In genomic region chr5:178619390-178619789, GRCh38 we compare ENCODE assay signal across 20 cellular contexts. TPM values are rescaled to one million over a fixed set of nuclear protein-coding genes. Genes with fewer than 3 reads are reported as not detected.
DNase-seq lines count a peak whose midpoint lies in the region; ATAC-seq and TF ChIP-seq lines count a peak whose summit lies in the region.
"Had no signal": no experiment of that assay in that cellular context is flagged by ENCODE, and none has a peak within 500 bp of the region (broad histone marks: within the 10 kb centered on the region; RNA-seq: fewer than 3 reads in every experiment).

No MANE protein-coding gene starts in this region.

- H3K27ac Mint-ChIP-seq in activated T-cell treated with anti-CD3 and anti-CD28 coated beads, Interleukin-2, amount 50 U/mL, for 72 hours, result peak overlapping the region; percentile 85
- H3K27ac Mint-ChIP-seq in activated T-helper 17 cell treated with anti-CD3 and anti-CD28 coated beads, Interleukin-2, amount 50 U/mL, for 72 hours, result peak overlapping the region; percentile 56
- H3K27ac Mint-ChIP-seq in mesothelial cell of epicardium, result peak overlapping the region; percentile 8

- H3K9me3 Mint-ChIP-seq in activated T-cell treated with anti-CD3 and anti-CD28 coated beads, Interleukin-2, amount 50 U/mL, for 72 hours, result no peaks in the 10 kb centered on the region
- H3K9me3 Mint-ChIP-seq in activated T-cell treated with anti-CD3 and anti-CD28 coated beads, Interleukin-2, amount 50 U/mL, for 4 hours, result no peaks in the 10 kb centered on the region
- H3K9me3 Mint-ChIP-seq in activated T-helper 17 cell treated with anti-CD3 and anti-CD28 coated beads, Interleukin-2, amount 50 U/mL, for 72 hours, result no peaks in the 10 kb centered on the region
- H3K9me3 Mint-ChIP-seq in mesothelial cell of epicardium, result no peaks in the 10 kb centered on the region

- no peak overlapping the region for H3K4me3 ChIP-seq in H7 (ENCODE audit: insufficient read depth, low read depth, low read length)
- H3K4me3 ChIP-seq: GM12878, PC-9, SJCRH30 had no signal

- H3K27me3 Mint-ChIP-seq in activated T-cell treated with anti-CD3 and anti-CD28 coated beads, Interleukin-2, amount 50 U/mL, for 72 hours (ENCODE audit: low read depth), result no peaks in the 10 kb centered on the region
- no peaks in the 10 kb centered on the region for H3K27me3 Mint-ChIP-seq in activated T-cell treated with anti-CD3 and anti-CD28 coated beads, Interleukin-2, amount 50 U/mL, for 4 hours (ENCODE audit: low read depth)
- no peaks in the 10 kb centered on the region for H3K27me3 Mint-ChIP-seq in activated T-helper 17 cell treated with anti-CD3 and anti-CD28 coated beads, Interleukin-2, amount 50 U/mL, for 72 hours
- no peaks in the 10 kb centered on the region for H3K27me3 Mint-ChIP-seq in mesothelial cell of epicardium (ENCODE audit: low read depth)

- TF ChIP-seq CTCF in mesothelial cell of epicardium (IDR thresholded peaks at IDR 0.05; ENCODE audit: unreplicated experiment) (no peak), omental fat pad (IDR thresholded peaks at IDR 0.05) (no peak)

- peaks cover 12% of the 10 kb centered on the region for H3K36me3 ChIP-seq in H7 (replicated peaks; ENCODE audit: control insufficient read depth, insufficient read depth, low read length)

- no peak for ATAC-seq in activated T-cell treated with anti-CD3 and anti-CD28 coated beads, Interleukin-2, amount 50 U/mL, for 72 hours (replicated peaks in 1 of 2)
- ATAC-seq in activated T-cell treated with anti-CD3 and anti-CD28 coated beads, Interleukin-2, amount 50 U/mL, for 4 hours, result no peak
- no peak for ATAC-seq in activated T-helper 17 cell treated with anti-CD3 and anti-CD28 coated beads, Interleukin-2, amount 50 U/mL, for 72 hours (replicated peaks)
- no peak for ATAC-seq in omental fat pad (ENCODE audit: low FRiP score)
- ATAC-seq: GM12878, HepG2 had no signal

- H3K4me3 Mint-ChIP-seq in activated T-cell treated with anti-CD3 and anti-CD28 coated beads, Interleukin-2, amount 50 U/mL, for 72 hours, result no peak overlapping the region
- no peak overlapping the region for H3K4me3 Mint-ChIP-seq in activated T-cell treated with anti-CD3 and anti-CD28 coated beads, Interleukin-2, amount 50 U/mL, for 4 hours
- no peak overlapping the region for H3K4me3 Mint-ChIP-seq in activated T-helper 17 cell treated with anti-CD3 and anti-CD28 coated beads, Interleukin-2, amount 50 U/mL, for 72 hours
- no peak overlapping the region for H3K4me3 Mint-ChIP-seq in mesothelial cell of epicardium

- H3K36me3 Mint-ChIP-seq in activated T-cell treated with anti-CD3 and anti-CD28 coated beads, Interleukin-2, amount 50 U/mL, for 72 hours (ENCODE audit: insufficient read depth in 2 of 2), result peaks cover 17 to 43% of the 10 kb centered on the region in 2 donors
- H3K36me3 Mint-ChIP-seq in activated T-cell treated with anti-CD3 and anti-CD28 coated beads, Interleukin-2, amount 50 U/mL, for 4 hours (ENCODE audit: insufficient read depth), result peaks cover 46% of the 10 kb centered on the region
- H3K36me3 Mint-ChIP-seq in activated T-helper 17 cell treated with anti-CD3 and anti-CD28 coated beads, Interleukin-2, amount 50 U/mL, for 72 hours (ENCODE audit: low read depth), result peaks cover 95% of the 10 kb centered on the region
- H3K36me3 Mint-ChIP-seq in mesothelial cell of epicardium, result peaks cover 31% of the 10 kb centered on the region

- H3K27me3 ChIP-seq in H7 (ENCODE audit: control insufficient read depth, insufficient read depth, low read length), result no peaks in the 10 kb centered on the region
- H3K27me3 ChIP-seq: SJCRH30 had no signal

- H3K4me1 Mint-ChIP-seq in activated T-cell treated with anti-CD3 and anti-CD28 coated beads, Interleukin-2, amount 50 U/mL, for 72 hours (ENCODE audit: low read depth), result peaks cover 39% of the 10 kb centered on the region
- peaks cover 52% of the 10 kb centered on the region for H3K4me1 Mint-ChIP-seq in activated T-cell treated with anti-CD3 and anti-CD28 coated beads, Interleukin-2, amount 50 U/mL, for 4 hours (ENCODE audit: low read depth)
- H3K4me1 Mint-ChIP-seq in activated T-helper 17 cell treated with anti-CD3 and anti-CD28 coated beads, Interleukin-2, amount 50 U/mL, for 72 hours, result peaks cover 30% of the 10 kb centered on the region
- H3K4me1 Mint-ChIP-seq in mesothelial cell of epicardium, result peaks cover 14% of the 10 kb centered on the region

- DNase-seq in activated T-cell treated with anti-CD3 and anti-CD28 coated beads, Interleukin-2, amount 50 U/mL, for 72 hours, result no peak
- no peak for DNase-seq in activated T-cell treated with anti-CD3 and anti-CD28 coated beads, Interleukin-2, amount 50 U/mL, for 4 hours
- DNase-seq in H7, result peak; percentile 33
- DNase-seq in mesothelial cell of epicardium (ENCODE audit: low spot score in 2 of 2, unreplicated experiment in 2 of 2), result no peak
- no peak for DNase-seq in middle frontal gyrus (ENCODE audit: extremely low spot score, low spot score)
- no peak for DNase-seq in omental fat pad (ENCODE audit: low spot score)
- no peak for DNase-seq in MV-4-11 (lab: John Stamatoyannopoulos, UW)
- DNase-seq: 8988T, GDM1, KG1, NCI-H1092, NCI-H146, NCI-H2081, NCI-H510A, NCI-H774, PC-9, SJCRH30 had no signal

RNA-seq across cellular contexts. Expression of gene CLK4, which starts 7.5 kb away (rescaled TPM):
- total RNA-seq in activated T-cell treated with anti-CD3 and anti-CD28 coated beads, Interleukin-2, amount 50 U/mL, for 72 hours, result 10 to 100 TPM; 34.0 to 35.2 TPM
- 10 to 100 TPM; 16.7 to 23.1 (median 21.2) TPM for total RNA-seq in activated T-cell treated with anti-CD3 and anti-CD28 coated beads, Interleukin-2, amount 50 U/mL, for 4 hours
- 6.1 and 11.2 TPM in 2 replicates for total RNA-seq in H7 (2014; rRNA removed; shearing (Covaris generic))
- total RNA-seq in activated T-helper 17 cell treated with anti-CD3 and anti-CD28 coated beads, Interleukin-2, amount 50 U/mL, for 72 hours, result 10 to 100 TPM; 18.4 to 37.9 TPM
- total RNA-seq in mesothelial cell of epicardium (42.1 to 43.5 TPM (median 42.9 TPM) in 3 replicates), omental fat pad (10 to 100 TPM; 18.4 to 62.6 (median 34.6) TPM)

RNA-seq across cellular contexts. Expression of gene COL23A1, which starts 29.2 kb away (rescaled TPM):
- under 1 TPM; 0.44 to 0.86 TPM for total RNA-seq in activated T-cell treated with anti-CD3 and anti-CD28 coated beads, Interleukin-2, amount 50 U/mL, for 72 hours
- not detected for total RNA-seq in activated T-cell treated with anti-CD3 and anti-CD28 coated beads, Interleukin-2, amount 50 U/mL, for 4 hours
- total RNA-seq in H7 (2014; rRNA removed; shearing (Covaris generic)), result 15.0 and 18.0 TPM in 2 replicates
- under 1 TPM; 0.16 to 0.24 TPM for total RNA-seq in activated T-helper 17 cell treated with anti-CD3 and anti-CD28 coated beads, Interleukin-2, amount 50 U/mL, for 72 hours
- total RNA-seq in mesothelial cell of epicardium, result 12.3 to 13.7 TPM (median 13.6 TPM) in 3 replicates
- total RNA-seq in omental fat pad, result 1 to 10 TPM in 1 of 4 donors, under 1 TPM in 3; 0.12 to 1.0 (median 0.49) TPM
- total RNA-seq: HepG2, PC-9, SJCRH30 had no signal

Comparison
In these comparisons a context has a peak if more than half of its experiments do, and no peak if none do; other contexts are left out.
1. H3K27ac Mint-ChIP-seq: peak in every context shown above with its lines; median percentile 85 in activated T-cell treated with anti-CD3 and anti-CD28 coated beads, Interleukin-2, amount 50 U/mL, for 72 hours; 56 in activated T-helper 17 cell treated with anti-CD3 and anti-CD28 coated beads, Interleukin-2, amount 50 U/mL, for 72 hours; 8 in mesothelial cell of epicardium.